Comparison of ENCODE assay signal across 2 cellular contexts in the genomic region with DNA sequence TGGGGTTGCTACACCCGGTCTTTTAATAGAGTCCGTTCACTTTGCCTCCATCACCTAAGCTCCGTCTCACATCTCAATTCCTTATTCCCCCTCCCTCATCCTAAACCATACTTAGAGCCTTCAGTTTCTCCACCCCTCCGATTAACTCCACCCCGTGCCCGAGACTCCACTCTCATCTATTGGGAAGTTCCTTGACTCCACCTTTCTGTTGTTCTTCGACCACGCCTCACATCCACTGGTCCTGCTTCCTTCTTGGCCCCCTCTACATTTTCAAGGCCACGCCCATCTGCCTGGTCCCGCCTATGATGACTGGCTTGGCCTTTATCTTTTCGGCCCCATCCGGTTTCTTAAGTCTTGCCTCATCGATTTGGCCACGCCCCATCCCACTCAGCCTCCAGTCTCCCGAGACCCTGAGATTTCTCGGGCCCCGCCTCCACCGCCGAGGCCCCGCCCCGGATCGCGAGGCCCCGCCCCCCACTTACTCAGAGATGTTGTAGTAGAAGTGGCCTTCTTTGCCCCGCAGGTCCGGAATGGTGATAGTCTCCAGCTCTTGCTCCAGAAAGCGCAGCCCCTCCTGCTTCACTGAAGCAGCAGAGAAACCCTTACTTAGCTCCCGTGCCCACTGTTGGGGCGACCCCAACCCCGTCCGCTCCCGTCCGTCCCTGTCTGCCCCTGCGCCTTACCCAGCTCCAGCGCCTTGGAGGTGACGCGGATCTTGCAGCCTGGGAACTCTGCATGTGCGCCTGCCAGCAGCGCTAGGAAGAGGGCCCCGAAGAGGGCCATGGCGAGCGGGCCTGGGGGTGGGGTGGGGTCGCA.
TF ChIP-seq lines count a peak whose summit lies in the region.

No MANE protein-coding gene starts in this region.

TF ChIP-seq in A549, 52 proteins besides CTCF, POLR2A, EP300 and RAD21:
- no peak for TF ChIP-seq MAX (IDR thresholded peaks at IDR 0.05)
- no peak for TF ChIP-seq SREBF2 (IDR thresholded peaks at IDR 0.05)
- no peak for TF ChIP-seq HES2 (IDR thresholded peaks at IDR 0.05)
- no peak for TF ChIP-seq EHMT2 (IDR thresholded peaks at IDR 0.05; ENCODE audit: low read depth)
- TF ChIP-seq KDM5A (IDR thresholded peaks at IDR 0.05): no peak
- TF ChIP-seq CBX8 (IDR thresholded peaks at IDR 0.05): no peak
- peak; percentile 12 to 70; a peak in 2 of 4 replicates for TF ChIP-seq CEBPB (IDR thresholded peaks at IDR 0.05)
- TF ChIP-seq TP53 (CRISPR knock-in tag; IDR thresholded peaks at IDR 0.05): no peak
- TF ChIP-seq JUN (IDR thresholded peaks at IDR 0.05): peak in 1 of 2 experiments; percentile 17; a peak in 1 of 5 replicates
- TF ChIP-seq REST (IDR thresholded peaks at IDR 0.05): peak; percentile 61
- TF ChIP-seq ZC3H11A (IDR thresholded peaks at IDR 0.05): no peak
- TF ChIP-seq GATA3 (IDR thresholded peaks at IDR 0.05; ENCODE audit: borderline replicate concordance): no peak
- no peak for TF ChIP-seq HOXA7 (CRISPR knock-in tag; IDR thresholded peaks at IDR 0.05)
- no peak for TF ChIP-seq ZSCAN20 (CRISPR knock-in tag; IDR thresholded peaks at IDR 0.05)
- TF ChIP-seq NPAS2 (CRISPR knock-in tag; IDR thresholded peaks at IDR 0.05; ENCODE audit: borderline replicate concordance): no peak
- no peak for TF ChIP-seq RCOR1 (IDR thresholded peaks at IDR 0.05; ENCODE audit: low read depth, low read length)
- peak; percentile 80 for TF ChIP-seq CHD2 (IDR thresholded peaks at IDR 0.05; ENCODE audit: low read length, partially characterized antibody)

TF ChIP-seq in H1, 55 proteins besides CTCF, POLR2A, EP300 and RAD21:
- TF ChIP-seq SP4 (IDR thresholded peaks at IDR 0.05; ENCODE audit: low read length): no peak
- TF ChIP-seq EZH2 (IDR thresholded peaks at IDR 0.05; ENCODE audit: low read depth, low read length, severe bottlenecking): no peak
- TF ChIP-seq KDM4A (IDR thresholded peaks at IDR 0.05; ENCODE audit: low read depth, low read length, severe bottlenecking): peak; percentile 24
- peak; percentile 18; the same call in 1 of the 2 replicates for TF ChIP-seq GTF2F1 (IDR thresholded peaks at IDR 0.05; ENCODE audit: borderline replicate concordance, low read depth, low read length)
- TF ChIP-seq GABPA (IDR thresholded peaks at IDR 0.05; ENCODE audit: borderline replicate concordance, insufficient read depth, low read length): no peak
- TF ChIP-seq CEBPB (IDR thresholded peaks at IDR 0.05; ENCODE audit: low read depth, low read length): peak; percentile 98
- TF ChIP-seq SAP30 (IDR thresholded peaks at IDR 0.05; ENCODE audit: insufficient read depth, insufficient replicate concordance, low read length): no peak
- peak; percentile 9; the same call in 1 of the 2 replicates for TF ChIP-seq MAX (IDR thresholded peaks at IDR 0.05)
- no peak for TF ChIP-seq TCF12 (IDR thresholded peaks at IDR 0.05; ENCODE audit: low read depth, low read length)
- peak; percentile 80; the same call in 1 of the 2 replicates for TF ChIP-seq ATF3 (IDR thresholded peaks at IDR 0.05; ENCODE audit: insufficient read depth, low read depth, low read length)
- TF ChIP-seq CBX5 (IDR thresholded peaks at IDR 0.05; ENCODE audit: low read depth, low read length): no peak
- no peak for TF ChIP-seq SIN3A (conservative IDR thresholded peaks at IDR 0.05 in 1 of 2, IDR thresholded peaks at IDR 0.05 in 1 of 2; ENCODE audit: low read depth in 1 of 2, low read length in 2 of 2)
- no peak for TF ChIP-seq ASH2L (IDR thresholded peaks at IDR 0.05; ENCODE audit: low read length)
- no peak for TF ChIP-seq CBX8 (IDR thresholded peaks at IDR 0.05; ENCODE audit: borderline replicate concordance, low read depth, low read length)
- TF ChIP-seq ZNF274 (IDR thresholded peaks at IDR 0.05; ENCODE audit: borderline replicate concordance, extremely low read depth, low read length): no peak
- TF ChIP-seq BACH1 (IDR thresholded peaks at IDR 0.05; ENCODE audit: low read length): no peak
- no peak for TF ChIP-seq MAFK (IDR thresholded peaks at IDR 0.05; ENCODE audit: low read depth, low read length)
- no peak for TF ChIP-seq RBBP5 (IDR thresholded peaks at IDR 0.05; ENCODE audit: borderline replicate concordance, low read depth, low read length)
- no peak for TF ChIP-seq SRF (IDR thresholded peaks at IDR 0.05; ENCODE audit: low read depth, low read length)
- TF ChIP-seq CHD7 (IDR thresholded peaks at IDR 0.05; ENCODE audit: insufficient replicate concordance, low read length): no peak
- no peak for TF ChIP-seq NRF1 (IDR thresholded peaks at IDR 0.05; ENCODE audit: low read depth, low read length)
- TF ChIP-seq RXRA (IDR thresholded peaks at IDR 0.05; ENCODE audit: insufficient read depth, low read depth, low read length): no peak
- no peak for TF ChIP-seq KDM5A (IDR thresholded peaks at IDR 0.05; ENCODE audit: low read length)
- no peak for TF ChIP-seq HDAC6 (IDR thresholded peaks at IDR 0.05; ENCODE audit: low read depth, low read length)
- TF ChIP-seq BRCA1 (IDR thresholded peaks at IDR 0.05; ENCODE audit: low read depth, low read length): peak; percentile 62; the same call in 1 of the 2 replicates
- no peak for TF ChIP-seq RNF2 (IDR thresholded peaks at IDR 0.05; ENCODE audit: borderline replicate concordance, low read depth, low read length, missing control alignments, poor library complexity, severe bottlenecking)
- peak; percentile 12; the same call in 1 of the 2 replicates for TF ChIP-seq SP1 (IDR thresholded peaks at IDR 0.05; ENCODE audit: low read depth, low read length)
- TF ChIP-seq NANOG (IDR thresholded peaks at IDR 0.05; ENCODE audit: insufficient read depth, low read depth, low read length, poor library complexity, severe bottlenecking): no peak
- no peak for TF ChIP-seq TEAD4 (IDR thresholded peaks at IDR 0.05; ENCODE audit: low read depth, low read length)
- no peak for TF ChIP-seq RFX5 (IDR thresholded peaks at IDR 0.05; ENCODE audit: borderline replicate concordance, low read depth, low read length)
- peak; percentile 85 for TF ChIP-seq TBP (IDR thresholded peaks at IDR 0.05; ENCODE audit: low read depth, low read length)
- TF ChIP-seq HDAC2 (IDR thresholded peaks at IDR 0.05; ENCODE audit: borderline replicate concordance in 1 of 2, low read depth in 2 of 2, low read length in 2 of 2): 0 out of 4 replicates have a peak, but pooled peaks of 1 of the 2 experiments have one; percentile 13
- TF ChIP-seq FOSL1 (IDR thresholded peaks at IDR 0.05; ENCODE audit: insufficient read depth, low read depth, low read length): no peak
- peak; percentile 58 for TF ChIP-seq TAF7 (optimal IDR thresholded peaks at IDR 0.05; ENCODE audit: borderline replicate concordance, low read depth, low read length)
- peak; percentile 80; the same call in 1 of the 2 replicates for TF ChIP-seq JUND (IDR thresholded peaks at IDR 0.05; ENCODE audit: low read length)
- TF ChIP-seq, protein P1, sequence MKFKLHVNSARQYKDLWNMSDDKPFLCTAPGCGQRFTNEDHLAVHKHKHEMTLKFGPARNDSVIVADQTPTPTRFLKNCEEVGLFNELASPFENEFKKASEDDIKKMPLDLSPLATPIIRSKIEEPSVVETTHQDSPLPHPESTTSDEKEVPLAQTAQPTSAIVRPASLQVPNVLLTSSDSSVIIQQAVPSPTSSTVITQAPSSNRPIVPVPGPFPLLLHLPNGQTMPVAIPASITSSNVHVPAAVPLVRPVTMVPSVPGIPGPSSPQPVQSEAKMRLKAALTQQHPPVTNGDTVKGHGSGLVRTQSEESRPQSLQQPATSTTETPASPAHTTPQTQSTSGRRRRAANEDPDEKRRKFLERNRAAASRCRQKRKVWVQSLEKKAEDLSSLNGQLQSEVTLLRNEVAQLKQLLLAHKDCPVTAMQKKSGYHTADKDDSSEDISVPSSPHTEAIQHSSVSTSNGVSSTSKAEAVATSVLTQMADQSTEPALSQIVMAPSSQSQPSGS (IDR thresholded peaks at IDR 0.05; ENCODE audit: low read length): no peak
- TF ChIP-seq E2F6 (IDR thresholded peaks at IDR 0.05): no peak
- TF ChIP-seq CHD2 (IDR thresholded peaks at IDR 0.05; ENCODE audit: low read length): peak; percentile 91
- TF ChIP-seq JUN (IDR thresholded peaks at IDR 0.05; ENCODE audit: low read depth, low read length): peak; percentile 59; the same call in 1 of the 2 replicates
- no peak for TF ChIP-seq BCL11A (IDR thresholded peaks at IDR 0.05; ENCODE audit: low read depth in 2 of 2, low read length in 2 of 2)
- TF ChIP-seq SIX5 (IDR thresholded peaks at IDR 0.05; ENCODE audit: low read depth, low read length): no peak
- TF ChIP-seq CTBP2 (IDR thresholded peaks at IDR 0.05; ENCODE audit: borderline replicate concordance, insufficient read depth, insufficient read length, low read length): no peak
- peak; percentile 73 for TF ChIP-seq POLR2AphosphoS5 (IDR thresholded peaks at IDR 0.05; ENCODE audit: low read depth, low read length)
- peak; percentile 88 for TF ChIP-seq TAF1 (IDR thresholded peaks at IDR 0.05; ENCODE audit: low read depth, low read length)
